12 cellular contexts compared by ENCODE assay signal in genomic region chr7:6725003-6725402, GRCh38. TPM values are rescaled to one million over a fixed set of nuclear protein-coding genes. Genes with fewer than 3 reads are reported as not detected.
DNase-seq lines count a peak whose midpoint lies in the region; ATAC-seq and TF ChIP-seq lines count a peak whose summit lies in the region.
"Had no signal": no experiment of that assay in that cellular context is flagged by ENCODE, and none has a peak within 500 bp of the region (broad histone marks: within the 10 kb centered on the region; RNA-seq: fewer than 3 reads in every experiment).

No MANE protein-coding gene starts in this region.

- H3K9ac ChIP-seq in endodermal cell (ENCODE audit: extremely low read depth, low read length, poor library complexity, severe bottlenecking): no peak overlapping the region

- no peaks in the 10 kb centered on the region for H3K36me3 ChIP-seq in endodermal cell (ENCODE audit: control insufficient read depth, insufficient read depth, low read length)
- H3K36me3 ChIP-seq: HAP-1, sigmoid colon had no signal

- ATAC-seq in GM21381 (IDR thresholded peaks at IDR 0.05; ENCODE audit: unreplicated experiment) (peak; percentile 51), HG03139 (IDR thresholded peaks at IDR 0.05; ENCODE audit: unreplicated experiment) (peak; percentile 46)
- ATAC-seq: stimulated activated naive CD8-positive, alpha-beta T cell treated with anti-CD3 and anti-CD28 coated beads, Interleukin-15, Interleukin-2, amounts not matched to agents 100 U/mL and 50 U/mL, for 24 hours had no signal

- H3K4me1 ChIP-seq in endodermal cell (ENCODE audit: control insufficient read depth, insufficient read depth, low read length): no peaks in the 10 kb centered on the region

- H3K27ac Mint-ChIP-seq in activated naive CD4-positive, alpha-beta T cell treated with anti-CD3 and anti-CD28 coated beads for 36 hours: no peak overlapping the region
- H3K27ac Mint-ChIP-seq in endodermal cell: no peak overlapping the region

- TF ChIP-seq CTCF in GM12865 (IDR thresholded peaks at IDR 0.05; ENCODE audit: insufficient read depth, low read depth, low read length, missing control alignments) (no peak), endodermal cell (conservative IDR thresholded peaks at IDR 0.05) (no peak)

- H3K27me3 ChIP-seq in endodermal cell (ENCODE audit: control insufficient read depth, insufficient read depth, low read length, poor library complexity, severe bottlenecking): no peaks in the 10 kb centered on the region
- H3K27me3 ChIP-seq: sigmoid colon had no signal

- no peaks in the 10 kb centered on the region for H3K36me3 Mint-ChIP-seq in activated naive CD4-positive, alpha-beta T cell treated with anti-CD3 and anti-CD28 coated beads for 36 hours (ENCODE audit: low read depth)
- H3K36me3 Mint-ChIP-seq in endodermal cell (ENCODE audit: low read depth): peaks cover 2% of the 10 kb centered on the region

- H3K4me3 Mint-ChIP-seq in activated naive CD4-positive, alpha-beta T cell treated with anti-CD3 and anti-CD28 coated beads for 36 hours: no peak overlapping the region
- H3K4me3 Mint-ChIP-seq in endodermal cell: no peak overlapping the region

- H3K9me3 ChIP-seq in endodermal cell (ENCODE audit: control insufficient read depth, low read length): no peaks in the 10 kb centered on the region
- H3K9me3 ChIP-seq: sigmoid colon had no signal

- H3K27me3 Mint-ChIP-seq in activated naive CD4-positive, alpha-beta T cell treated with anti-CD3 and anti-CD28 coated beads for 36 hours (ENCODE audit: low read depth): peaks cover 3% of the 10 kb centered on the region
- H3K27me3 Mint-ChIP-seq in endodermal cell (ENCODE audit: insufficient read depth): peaks cover 22% of the 10 kb centered on the region

- peak overlapping the region; percentile 34 for H3K4me3 ChIP-seq in GM12865 (ENCODE audit: low read depth, low read length)
- no peak overlapping the region for H3K4me3 ChIP-seq in endodermal cell (ENCODE audit: low read length)
- H3K4me3 ChIP-seq: HAP-1, sigmoid colon had no signal

- H3K27ac ChIP-seq in endodermal cell (ENCODE audit: low read depth, low read length): no peak overlapping the region
- H3K27ac ChIP-seq: sigmoid colon had no signal

- WGBS in endodermal cell (ENCODE audit: insufficient coverage in 1 of 2, insufficient read length in 1 of 2), 2 experiments: 90 to 96% methylated on average over 9 to 10 of the region's 10 CpGs

- intact Hi-C loops in activated naive CD4-positive, alpha-beta T cell treated with anti-CD3 and anti-CD28 coated beads for 36 hours (cut with micrococcal nuclease): no loop called here

- CTCF ChIA-PET in activated naive CD4-positive, alpha-beta T cell treated with anti-CD3 and anti-CD28 coated beads for 36 hours (lab: Charles Lee): no interaction called here

- H3K4me1 Mint-ChIP-seq in activated naive CD4-positive, alpha-beta T cell treated with anti-CD3 and anti-CD28 coated beads for 36 hours (ENCODE audit: low read depth): peaks cover 5% of the 10 kb centered on the region
- H3K4me1 Mint-ChIP-seq in endodermal cell: peaks cover 2% of the 10 kb centered on the region

- no peaks in the 10 kb centered on the region for H3K9me3 Mint-ChIP-seq in activated naive CD4-positive, alpha-beta T cell treated with anti-CD3 and anti-CD28 coated beads for 36 hours
- H3K9me3 Mint-ChIP-seq in endodermal cell: peaks cover 3% of the 10 kb centered on the region

- DNase-seq in GM12865 (ENCODE audit: low read depth): peak; percentile 92
- peak; percentile 22 for DNase-seq in SIG-M5 (lab: John Stamatoyannopoulos, UW)
- DNase-seq in activated naive CD4-positive, alpha-beta T cell treated with anti-CD3 and anti-CD28 coated beads for 36 hours: no peak
- no peak for DNase-seq in endodermal cell
- DNase-seq in mesenteric fat pad (ENCODE audit: low spot score): no peak
- DNase-seq in mucosa of gallbladder (ENCODE audit: low spot score): no peak
- DNase-seq: NCI-H1436 treated with DMSO at 0.1 percent for 48 hours; sigmoid colon; stimulated activated naive CD8-positive, alpha-beta T cell treated with anti-CD3 and anti-CD28 coated beads, Interleukin-15, Interleukin-2, amounts not matched to agents 100 U/mL and 50 U/mL, for 24 hours had no signal

RNA-seq across cellular contexts. Expression of gene ZNF12, which starts 18.3 kb away (rescaled TPM):
- 10 to 100 TPM; 12.8 to 13.3 TPM for total RNA-seq in activated naive CD4-positive, alpha-beta T cell treated with anti-CD3 and anti-CD28 coated beads for 36 hours
- total RNA-seq in endodermal cell (10 to 100 TPM; 24.2 to 29.4 TPM), mesenteric fat pad (16.6 TPM), mucosa of gallbladder (28.3 TPM)
- polyA plus RNA-seq in endodermal cell (2013, experiment 1 of 2): 20.5 TPM
- 19.9 TPM for polyA plus RNA-seq in endodermal cell (2013, experiment 2 of 2)

RNA-seq across cellular contexts. Expression of gene RSPH10B2, which starts 28.9 kb away (rescaled TPM):
- total RNA-seq in activated naive CD4-positive, alpha-beta T cell treated with anti-CD3 and anti-CD28 coated beads for 36 hours: not detected
- total RNA-seq in endodermal cell (under 1 TPM; 0.42 to 0.75 TPM), mesenteric fat pad (not detected), mucosa of gallbladder (0.09 TPM)
- polyA plus RNA-seq in endodermal cell (2013, experiment 1 of 2): 0.28 TPM
- 0.08 TPM for polyA plus RNA-seq in endodermal cell (2013, experiment 2 of 2)

Comparison
In these comparisons a context has a peak if more than half of its experiments do, and no peak if none do; other contexts are left out.
1. DNase-seq: peak in GM12865 (single experiment) and SIG-M5 (single experiment); none in activated naive CD4-positive, alpha-beta T cell treated with anti-CD3 and anti-CD28 coated beads for 36 hours (single experiment), endodermal cell (single experiment), mesenteric fat pad (single experiment) and mucosa of gallbladder (single experiment).